ENCODE assay signal across 8 cellular contexts in the genomic region with DNA sequence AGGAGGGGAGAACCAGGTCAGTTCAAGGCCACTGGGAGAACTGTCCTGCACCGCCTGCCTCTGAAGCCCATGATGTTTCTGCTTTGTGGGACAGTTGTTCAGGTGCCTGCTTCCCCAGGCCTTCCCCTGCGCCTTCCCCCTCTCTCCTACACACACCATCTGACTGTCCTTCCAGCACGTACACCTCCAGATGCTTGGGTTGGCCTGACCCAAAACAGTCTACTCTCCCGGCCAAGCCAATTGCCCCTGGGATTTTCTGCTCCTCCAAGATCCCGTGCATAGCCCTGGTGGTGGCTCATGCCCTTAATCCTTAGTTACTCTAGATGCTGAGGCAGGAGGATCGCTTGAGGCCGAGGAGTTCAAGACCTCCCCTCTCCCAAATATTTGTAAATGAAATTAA. TPM values are rescaled to one million over a fixed set of nuclear protein-coding genes. Genes with fewer than 3 reads are reported as not detected.
DNase-seq lines count a peak whose midpoint lies in the region; ATAC-seq and TF ChIP-seq lines count a peak whose summit lies in the region.

No MANE protein-coding gene starts in this region.

- TF ChIP-seq CTCF in left ventricle myocardium inferior (IDR thresholded peaks at IDR 0.05; ENCODE audit: borderline replicate concordance) (no peak), body of pancreas (IDR thresholded peaks at IDR 0.05) (no peak)

- intact Hi-C loops in left ventricle myocardium inferior (cut with micrococcal nuclease) (no loop called here), Right ventricle myocardium inferior (cut with DNase I) (loop anchor here (2.0 to 5.0 kb wide), 2 partner anchors 51 to 116 kb away; partner anchors contain the start of gene ACSF2), body of pancreas (cut with DNase I) (loop anchor here (10.0 kb wide), 1 partner anchor 113 kb away; no protein-coding TSS in a partner anchor)

- H3K27me3 ChIP-seq in left ventricle myocardium inferior (ENCODE audit: low read depth) (peaks cover 12% of the 10 kb centered on the region), body of pancreas (no peaks in the 10 kb centered on the region), mucosa of stomach (ENCODE audit: control insufficient read depth, insufficient read depth, low read length) (no peaks in the 10 kb centered on the region)

- no peak for TF ChIP-seq POLR2A in body of pancreas (IDR thresholded peaks at IDR 0.05)

- H3K9ac ChIP-seq in mucosa of stomach (ENCODE audit: low read length), result peak overlapping the region; percentile 66

- WGBS in body of pancreas, 2 donors, result 81 to 84% methylated on average over 6 to 7 of the region's 7 CpGs

- peak overlapping the region; percentile 85 for H3K4me3 ChIP-seq in left ventricle myocardium inferior
- no peak overlapping the region for H3K4me3 ChIP-seq in body of pancreas
- H3K4me3 ChIP-seq in mucosa of stomach (ENCODE audit: low read length), result no peak overlapping the region

- H3K27ac ChIP-seq in left ventricle myocardium inferior (replicated peaks) (peak overlapping the region; percentile 90), body of pancreas (peak overlapping the region; percentile 76 to 92 (median 86))

- H3K9me3 ChIP-seq in left ventricle myocardium inferior (replicated peaks), result no peaks in the 10 kb centered on the region
- H3K9me3 ChIP-seq in body of pancreas, result no peaks in the 10 kb centered on the region
- H3K9me3 ChIP-seq in mucosa of stomach (ENCODE audit: control insufficient read depth, low read length), result no peaks in the 10 kb centered on the region

- peaks cover 53% of the 10 kb centered on the region for H3K4me1 ChIP-seq in left ventricle myocardium inferior
- H3K4me1 ChIP-seq in body of pancreas, result peaks cover 66% of the 10 kb centered on the region
- peaks cover 41% of the 10 kb centered on the region for H3K4me1 ChIP-seq in mucosa of stomach (ENCODE audit: control insufficient read depth, insufficient read depth, low read length)

- DNase-seq in left ventricle myocardium inferior (no peak), Right ventricle myocardium inferior (ENCODE audit: missing footprints) (no peak), body of pancreas (peak in 1 of 4 donors; percentile 17), GM19238 (ENCODE audit: insufficient read length, low spot score) (no peak), SIG-M5 (lab: John Stamatoyannopoulos, UW) (no peak)

- no peak for ATAC-seq in Right ventricle myocardium inferior
- ATAC-seq in body of pancreas, result no peak
- no peak for ATAC-seq in GM21825 (IDR thresholded peaks at IDR 0.05; ENCODE audit: unreplicated experiment)
- no peak for ATAC-seq in GM18873 (IDR thresholded peaks at IDR 0.05; ENCODE audit: low FRiP score, unreplicated experiment)

- peaks cover 14% of the 10 kb centered on the region for H3K36me3 ChIP-seq in left ventricle myocardium inferior
- no peaks in the 10 kb centered on the region for H3K36me3 ChIP-seq in body of pancreas (replicated peaks in 1 of 2; ENCODE audit: insufficient read depth in 1 of 2, low read depth in 2 of 2)
- H3K36me3 ChIP-seq in mucosa of stomach (ENCODE audit: control insufficient read depth, insufficient read depth, low read length), result no peaks in the 10 kb centered on the region

RNA-seq across cellular contexts. Expression of gene RSAD1, which starts 0.7 kb away (rescaled TPM):
- 51.7 TPM for total RNA-seq in left ventricle myocardium inferior
- 52.7 TPM for total RNA-seq in Right ventricle myocardium inferior
- total RNA-seq in body of pancreas, result 10 to 100 TPM; 39.2 to 44.5 TPM

RNA-seq across cellular contexts. Expression of gene CHAD, which starts 9.3 kb away (rescaled TPM):
- total RNA-seq in left ventricle myocardium inferior, result not detected
- total RNA-seq in Right ventricle myocardium inferior, result 0.16 TPM
- 10 to 100 TPM in 1 of 2 donors, 1 to 10 TPM in 1; 8.8 to 13.2 TPM for total RNA-seq in body of pancreas

RNA-seq across cellular contexts. Expression of gene MYCBPAP, which starts 30.3 kb away (rescaled TPM):
- total RNA-seq in left ventricle myocardium inferior (0.82 TPM), Right ventricle myocardium inferior (0.81 TPM), body of pancreas (under 1 TPM in 1 of 2 donors, not detected in 1; 0.33 TPM)

RNA-seq across cellular contexts. Expression of gene ACSF2, which starts 52.0 kb away (rescaled TPM):
- total RNA-seq in left ventricle myocardium inferior (18.2 TPM), Right ventricle myocardium inferior (22.7 TPM), body of pancreas (100 to 1,000 TPM in 1 of 2 donors, 10 to 100 TPM in 1; 18.7 to 120 TPM)

RNA-seq across cellular contexts. Expression of gene EPN3, which starts 54.6 kb away (rescaled TPM):
- 19.9 TPM for total RNA-seq in left ventricle myocardium inferior
- 21.5 TPM for total RNA-seq in Right ventricle myocardium inferior
- 10 to 100 TPM; 11.9 to 20.1 TPM for total RNA-seq in body of pancreas
